In the genomic region with DNA sequence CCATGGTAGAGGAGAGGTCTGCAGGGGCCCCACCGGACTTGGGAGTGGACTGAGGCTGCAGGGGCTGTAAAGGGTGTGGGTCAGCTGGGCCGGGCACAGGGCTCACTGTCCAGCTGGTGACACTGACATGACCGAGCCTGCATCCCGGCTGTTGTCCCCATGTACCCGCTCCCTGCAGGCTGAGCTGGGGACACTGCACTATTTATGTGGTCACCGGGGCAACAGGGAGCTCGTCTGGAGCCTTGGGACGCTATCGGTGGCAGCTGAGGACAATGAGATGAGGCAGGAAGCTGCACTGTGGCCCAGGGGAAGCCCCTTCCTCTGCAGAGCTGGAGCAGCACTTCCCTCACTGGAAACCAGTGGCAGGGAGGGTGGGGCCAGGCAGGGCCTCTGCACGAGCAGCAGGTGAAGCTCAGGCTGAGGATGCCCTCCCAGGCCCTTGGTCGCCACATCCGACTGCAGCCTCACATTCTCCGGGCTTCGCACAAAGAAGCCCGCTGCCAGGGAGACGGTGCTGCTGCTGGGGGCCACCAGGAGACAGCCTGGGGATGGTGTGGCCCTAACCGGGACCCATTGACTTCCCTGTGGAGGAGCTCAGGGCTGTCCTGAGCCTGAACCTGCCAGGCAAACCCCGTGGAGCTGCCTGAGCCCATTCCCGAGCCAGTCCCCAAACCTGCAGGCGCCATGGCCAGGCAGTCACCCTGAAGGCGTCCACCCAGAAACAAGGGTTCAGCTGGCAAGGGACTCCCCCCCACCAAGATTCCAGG, we compare ENCODE assay signal across 9 cellular contexts. TPM values are rescaled to one million over a fixed set of nuclear protein-coding genes. Genes with fewer than 3 reads are reported as not detected.
DNase-seq lines count a peak whose midpoint lies in the region; TF ChIP-seq lines count a peak whose summit lies in the region.
"Had no signal": no experiment of that assay in that cellular context is flagged by ENCODE, and none has a peak within 500 bp of the region (broad histone marks: within the 10 kb centered on the region; RNA-seq: fewer than 3 reads in every experiment).

No MANE protein-coding gene starts in this region.

- no peaks in the 10 kb centered on the region for H3K9me3 Mint-ChIP-seq in progenitor cell of endocrine pancreas (ENCODE audit: low read depth)

- H3K27me3 Mint-ChIP-seq in progenitor cell of endocrine pancreas = peaks cover 10% of the 10 kb centered on the region

- WGBS in tibial nerve, 2 donors = 64 to 70% methylated on average over 19 to 21 of the region's 21 CpGs

- H3K27ac ChIP-seq in brain microvascular endothelial cell = no peak overlapping the region
- no peak overlapping the region for H3K27ac ChIP-seq in tibial nerve

- intact Hi-C loops in cardiac septum (cut with DNase I) = loop anchor here (2.0 kb wide), 1 partner anchor 27 kb away; a partner anchor contains a TSS

- no peak for TF ChIP-seq POLR2A in tibial nerve (IDR thresholded peaks at IDR 0.05)

- peaks cover 0 to 26% (median 16%) of the 10 kb centered on the region in 4 donors for H3K4me1 ChIP-seq in tibial nerve

- H3K4me1 Mint-ChIP-seq in progenitor cell of endocrine pancreas (ENCODE audit: low read depth) = peaks cover 40% of the 10 kb centered on the region

- peak; percentile 44 for DNase-seq in GM13976 (ENCODE audit: low spot score)
- DNase-seq in T-helper 9 cell = peak; percentile 28
- peak; percentile 82 for DNase-seq in cardiac septum (ENCODE audit: low spot score)
- peak; percentile 11 for DNase-seq in progenitor cell of endocrine pancreas (ENCODE audit: low spot score, unreplicated experiment)
- no peak for DNase-seq in NCI-H446 treated with DMSO at 0.1 percent for 48 hours (lab: John Stamatoyannopoulos, UW)
- no peak for DNase-seq in brain microvascular endothelial cell
- DNase-seq in tibial nerve (ENCODE audit: low spot score in 2 of 2) = no peak
- DNase-seq in H4 (ENCODE audit: low spot score) = no peak

- in situ Hi-C loops in GM13976 (cut with MboI; ENCODE audit: low sequenced_read_pairs, unreplicated experiment) (no loop called here), brain microvascular endothelial cell (cut with HindIII; ENCODE audit: low pct_ligation_motif_present, low sequenced_read_pairs) (no loop called here)

- H3K36me3 Mint-ChIP-seq in progenitor cell of endocrine pancreas (ENCODE audit: insufficient read depth) = no peaks in the 10 kb centered on the region

- no peaks in the 10 kb centered on the region for H3K9me3 ChIP-seq in tibial nerve

- H3K27me3 ChIP-seq in brain microvascular endothelial cell (replicated peaks) = peaks cover 2% of the 10 kb centered on the region
- peaks cover 0 to 4% of the 10 kb centered on the region in 2 donors for H3K27me3 ChIP-seq in tibial nerve

- peak overlapping the region; percentile 95 for H3K27ac Mint-ChIP-seq in progenitor cell of endocrine pancreas

- no peak for TF ChIP-seq EP300 in tibial nerve (IDR thresholded peaks at IDR 0.05)

- H3K4me3 ChIP-seq in brain microvascular endothelial cell (ENCODE audit: low read depth, low read length) = no peak overlapping the region
- no peak overlapping the region for H3K4me3 ChIP-seq in tibial nerve

- H3K4me3 Mint-ChIP-seq in progenitor cell of endocrine pancreas (ENCODE audit: low read depth) = no peak overlapping the region

- TF ChIP-seq CTCF in GM13976 (IDR thresholded peaks at IDR 0.05; ENCODE audit: borderline replicate concordance, control extremely low read depth, extremely low read depth, insufficient read depth, missing control alignments) = no peak
- TF ChIP-seq CTCF in progenitor cell of endocrine pancreas (IDR thresholded peaks at IDR 0.05; ENCODE audit: unreplicated experiment) = no peak
- TF ChIP-seq CTCF in brain microvascular endothelial cell (IDR thresholded peaks at IDR 0.05; ENCODE audit: low read depth, low read length, missing control alignments) = no peak
- no peak for TF ChIP-seq CTCF in tibial nerve (IDR thresholded peaks at IDR 0.05)

- no peaks in the 10 kb centered on the region for H3K36me3 ChIP-seq in brain microvascular endothelial cell (replicated peaks)
- no peaks in the 10 kb centered on the region for H3K36me3 ChIP-seq in tibial nerve

RNA-seq across cellular contexts. Expression of a gene that starts 26.4 kb away (rescaled TPM):
- 5.5 TPM for total RNA-seq in cardiac septum
- total RNA-seq in progenitor cell of endocrine pancreas = 8.6 and 8.7 TPM in 2 replicates
- total RNA-seq in tibial nerve = 1 to 10 TPM in 2 of 4 donors, under 1 TPM in 1, not detected in 1; 0.39 to 2.1 (median 1.5) TPM
- total RNA-seq in H4 (2014; rRNA removed; shearing (Covaris generic)) = 0.19 and 0.35 TPM in 2 replicates
- total RNA-seq: RPMI7951 had no signal

Comparison
In these comparisons a context has a peak if more than half of its experiments do, and no peak if none do; other contexts are left out.
1. DNase-seq: peak in GM13976 (single experiment), T-helper 9 cell (single experiment), cardiac septum (single experiment) and progenitor cell of endocrine pancreas (single experiment); none in NCI-H446 treated with DMSO at 0.1 percent for 48 hours (single experiment), brain microvascular endothelial cell (single experiment), tibial nerve (0 of 2) and H4 (single experiment).